Comparison of ENCODE assay signal across 1 cellular context in genomic region chr14:52545584-52546317, GRCh38.
TF ChIP-seq lines count a peak whose summit lies in the region.

No MANE protein-coding gene starts in this region.

TF ChIP-seq in WTC11, 78 proteins besides CTCF, POLR2A, EP300 and RAD21 (continued from another document):
- no peak for TF ChIP-seq ERG (CRISPR knock-in tag; IDR thresholded peaks at IDR 0.05)
TF ChIP-seq in WTC11: peak in this region for 0.
